In genomic region chr9:22043928-22044327, GRCh38 we compare ENCODE assay signal across 1 cellular context.
A peak's percentile ranks its signal among the peaks of the same experiment; 100 is the strongest.
TF ChIP-seq lines count a peak whose summit lies in the region.

No MANE protein-coding gene starts in this region.

TF ChIP-seq in H1, 55 proteins besides CTCF, POLR2A, EP300 and RAD21:
- no peak for TF ChIP-seq HDAC2 (IDR thresholded peaks at IDR 0.05; ENCODE audit: borderline replicate concordance in 1 of 2, low read depth in 2 of 2, low read length in 2 of 2)
- TF ChIP-seq MAFK (IDR thresholded peaks at IDR 0.05; ENCODE audit: low read depth, low read length) = peak; percentile 40; the same call in 1 of the 2 replicates
- TF ChIP-seq RNF2 (IDR thresholded peaks at IDR 0.05; ENCODE audit: borderline replicate concordance, low read depth, low read length, missing control alignments, poor library complexity, severe bottlenecking) = no peak
